In the genomic region with DNA sequence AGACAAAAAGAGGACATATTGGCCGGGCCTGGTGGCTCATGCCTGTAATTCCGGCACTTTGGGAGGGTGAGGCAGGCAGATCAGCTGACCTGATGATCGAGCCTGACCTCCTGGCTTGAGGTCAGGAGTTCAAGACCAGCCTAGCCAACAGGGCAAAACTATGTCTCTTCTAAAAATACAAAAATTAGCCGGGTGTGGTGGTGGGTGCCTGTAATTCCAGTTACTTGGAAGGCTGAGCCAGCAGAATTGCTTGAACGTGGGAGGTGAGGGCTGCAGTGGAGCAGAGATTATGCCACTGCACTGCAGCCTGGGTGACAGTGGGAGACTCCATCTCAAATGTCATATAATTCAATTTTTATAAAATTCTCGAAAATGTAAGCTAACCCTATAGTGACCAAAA, we compare ENCODE assay signal across 9 cellular contexts.
"Had no signal": no experiment of that assay in that cellular context is flagged by ENCODE, and none has a peak within 500 bp of the region (broad histone marks: within the 10 kb centered on the region; RNA-seq: fewer than 3 reads in every experiment).

No MANE protein-coding gene starts in this region.

- H3K4me3 ChIP-seq: GM23248, HAP-1, K562 had no signal

- H3K4me1 ChIP-seq: HAP-1 had no signal

- H3K9me3 ChIP-seq: HAP-1 had no signal

- DNase-seq: GOT3, H7 had no signal

- ATAC-seq: HCT116, HepG2, K562 had no signal

- H3K4me3 Mint-ChIP-seq: HFFc6 had no signal

- H3K9ac ChIP-seq: GM23248 had no signal

- H3K27ac ChIP-seq: HL-60 had no signal

- H3K36me3 ChIP-seq: HAP-1 had no signal

- H2AFZ ChIP-seq: GM23248 had no signal
